Comparison of ENCODE assay signal across 30 cellular contexts in genomic region chr2:5515693-5516092, GRCh38.
"Had no signal": no experiment of that assay in that cellular context is flagged by ENCODE, and none has a peak within 500 bp of the region (broad histone marks: within the 10 kb centered on the region; RNA-seq: fewer than 3 reads in every experiment).

No MANE protein-coding gene starts in this region.

- DNase-seq: activated effector memory CD4-positive, alpha-beta T cell treated with anti-CD3 and anti-CD28 coated beads, Interleukin-2, amount 50 U/mL, for 16 hours; activated effector memory CD4-positive, alpha-beta T cell treated with Interleukin-2 at 50 U/mL for 16 hours; activated gamma-delta T cell; activated gamma-delta T cell treated with Interleukin-2 at 50 U/mL for 16 hours; activated naive CD4-positive, alpha-beta T cell; activated naive CD4-positive, alpha-beta T cell treated with anti-CD3 and anti-CD28 coated beads for 36 hours; activated naive CD4-positive, alpha-beta T cell treated with anti-CD3 and anti-CD28 coated beads, Interleukin-2, amount 10 ng/mL, durations not matched to agents 7 days and 5 days; activated naive CD4-positive, alpha-beta T cell treated with anti-CD3 and anti-CD28 coated beads, Interleukin-2, amount 50 U/mL, for 16 hours; activated naive CD4-positive, alpha-beta T cell treated with Interleukin-2 at 50 U/mL for 16 hours; activated naive CD8-positive, alpha-beta T cell treated with anti-CD3 and anti-CD28 coated beads for 36 hours; activated naive CD8-positive, alpha-beta T cell treated with anti-CD3 and anti-CD28 coated beads, Interleukin-2, amount 10 ng/mL, durations not matched to agents 7 days and 5 days; activated naive CD8-positive, alpha-beta T cell treated with anti-CD3 and anti-CD28 coated beads, Interleukin-2, amount 50 U/mL, for 24 hours; activated T-cell treated with anti-CD3 and anti-CD28 coated beads, Interleukin-2, amount 50 U/mL, for 1 hour; activated T-cell treated with anti-CD3 and anti-CD28 coated beads, Interleukin-2, amount 50 U/mL, for 24 hours; activated T-cell treated with anti-CD3 and anti-CD28 coated beads, Interleukin-2, amount 50 U/mL, for 4 hours; activated T-cell treated with anti-CD3 and anti-CD28 coated beads, Interleukin-2, amount 50 U/mL, for 48 hours; activated T-cell treated with anti-CD3 and anti-CD28 coated beads, Interleukin-2, amount 50 U/mL, for 72 hours; adrenal gland; amniotic stem cell; amygdala; anterior cingulate cortex; aorta; body of pancreas; brain microvascular endothelial cell; caudate nucleus; central memory CD4-positive, alpha-beta T cell; cerebellar nuclear complex had no signal

- H3K36me3 ChIP-seq: adrenal gland, ascending aorta, brain microvascular endothelial cell, breast epithelium, cardiac muscle cell had no signal

- H3K9me3 ChIP-seq: adrenal gland, ascending aorta, body of pancreas, breast epithelium had no signal

- H3K27ac ChIP-seq: adrenal gland, ascending aorta, body of pancreas, brain microvascular endothelial cell, breast epithelium, cardiac muscle cell had no signal

- H3K4me3 ChIP-seq: adrenal gland, ascending aorta, body of pancreas, breast epithelium, cardiac muscle cell had no signal

- H3K27me3 ChIP-seq: adrenal gland, ascending aorta, body of pancreas, brain microvascular endothelial cell, breast epithelium, cardiac muscle cell had no signal
